24 cellular contexts compared by ENCODE assay signal in the genomic region with DNA sequence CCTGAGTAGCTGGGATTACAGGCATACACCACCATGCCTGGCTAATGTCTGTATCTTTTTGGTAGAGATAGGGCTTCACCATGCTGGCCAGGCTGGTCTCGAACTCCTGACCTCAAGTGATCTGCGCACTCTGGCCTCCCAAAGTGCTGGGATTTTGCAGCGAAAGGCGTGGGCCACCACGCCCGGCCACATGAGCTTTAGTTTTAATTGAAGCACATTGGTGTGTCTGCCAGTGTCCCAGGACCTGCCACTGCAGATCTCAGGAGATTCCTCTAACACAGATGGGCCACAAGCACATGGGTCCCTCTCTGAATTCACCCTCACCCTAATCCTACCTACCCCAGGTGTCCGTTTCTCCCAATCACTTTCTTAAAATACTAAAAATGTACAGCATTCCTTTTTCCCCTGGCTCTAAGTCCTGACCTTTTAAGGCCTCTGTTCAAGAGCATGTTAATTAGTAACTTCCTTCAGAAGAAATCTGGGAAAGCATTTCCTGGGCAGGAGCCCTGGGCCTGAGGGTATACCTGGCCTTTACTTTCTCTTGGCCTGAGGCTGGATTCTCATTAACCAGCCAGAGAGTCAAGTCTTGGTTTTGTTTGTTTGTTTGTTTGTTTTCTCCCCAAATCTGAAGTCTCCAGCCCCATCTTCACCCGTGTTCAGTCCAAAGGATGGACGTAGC.
DNase-seq lines count a peak whose midpoint lies in the region; ATAC-seq and TF ChIP-seq lines count a peak whose summit lies in the region.
"Had no signal": no experiment of that assay in that cellular context is flagged by ENCODE, and none has a peak within 500 bp of the region (broad histone marks: within the 10 kb centered on the region; RNA-seq: fewer than 3 reads in every experiment).

No MANE protein-coding gene starts in this region.

- H3K27me3 Mint-ChIP-seq in Calu3 (ENCODE audit: unreplicated experiment) (no peaks in the 10 kb centered on the region), endodermal cell (ENCODE audit: insufficient read depth) (no peaks in the 10 kb centered on the region)
- H3K27me3 Mint-ChIP-seq: activated CD4-positive, alpha-beta memory T cell treated with anti-CD3 and anti-CD28 coated beads, Interleukin-2, amount 10 ng/mL, durations not matched to agents 7 days and 5 days; activated naive CD8-positive, alpha-beta T cell treated with anti-CD3 and anti-CD28 coated beads for 36 hours; IgD-negative memory B cell; T-cell had no signal

- no peak for TF ChIP-seq POLR2A in breast epithelium (IDR thresholded peaks at IDR 0.05)

- H4K12ac ChIP-seq in trophoblast cell (ENCODE audit: low read depth, low read length) = peak overlapping the region; percentile 31

- H2BK12ac ChIP-seq in trophoblast cell (ENCODE audit: low read length) = peak overlapping the region; percentile 84

- H3K4me1 Mint-ChIP-seq in Calu3 (ENCODE audit: low read depth, unreplicated experiment) = peaks cover 12% of the 10 kb centered on the region
- H3K4me1 Mint-ChIP-seq in endodermal cell = peaks cover 30% of the 10 kb centered on the region
- H3K4me1 Mint-ChIP-seq: activated CD4-positive, alpha-beta memory T cell treated with anti-CD3 and anti-CD28 coated beads, Interleukin-2, amount 10 ng/mL, durations not matched to agents 7 days and 5 days; activated naive CD8-positive, alpha-beta T cell treated with anti-CD3 and anti-CD28 coated beads for 36 hours; IgD-negative memory B cell; naive thymus-derived CD8-positive, alpha-beta T cell; T-cell had no signal

- H3K27ac ChIP-seq in endodermal cell (ENCODE audit: low read depth, low read length) (no peak overlapping the region), trophoblast cell (ENCODE audit: low read depth, low read length) (peak overlapping the region; percentile 59), breast epithelium (no peak overlapping the region)
- H3K27ac ChIP-seq: gastroesophageal sphincter, ovary, SJSA1 had no signal

- peak overlapping the region; percentile 62 for H2BK5ac ChIP-seq in trophoblast cell (ENCODE audit: low read depth, low read length, poor library complexity)

- 94 to 95% methylated on average over 9 of the region's 9 CpGs for WGBS in endodermal cell (ENCODE audit: insufficient coverage in 1 of 2, insufficient read length in 1 of 2), 2 experiments
- no CpG with 5 or more reads among the region's 9 CpGs for WGBS in trophoblast cell (ENCODE audit: extremely low coverage, insufficient coverage, insufficient read length)

- H3K9ac ChIP-seq in endodermal cell (ENCODE audit: extremely low read depth, low read length, poor library complexity, severe bottlenecking) = no peak overlapping the region
- no peak overlapping the region for H3K9ac ChIP-seq in trophoblast cell (ENCODE audit: low read length)

- H3K4me3 Mint-ChIP-seq in Calu3 (ENCODE audit: low read depth, unreplicated experiment) (no peak overlapping the region), endodermal cell (no peak overlapping the region)
- H3K4me3 Mint-ChIP-seq: activated CD4-positive, alpha-beta memory T cell treated with anti-CD3 and anti-CD28 coated beads, Interleukin-2, amount 10 ng/mL, durations not matched to agents 7 days and 5 days; activated naive CD8-positive, alpha-beta T cell treated with anti-CD3 and anti-CD28 coated beads for 36 hours; naive thymus-derived CD8-positive, alpha-beta T cell; T-cell had no signal

- peaks cover 10% of the 10 kb centered on the region for H3K79me1 ChIP-seq in trophoblast cell (ENCODE audit: low read length)

- H3K36me3 ChIP-seq in endodermal cell (ENCODE audit: control insufficient read depth, insufficient read depth, low read length) (peaks cover 29% of the 10 kb centered on the region), trophoblast cell (ENCODE audit: control insufficient read depth in 1 of 2, insufficient read depth in 2 of 2, low read length in 2 of 2) (peaks cover 47 to 50% of the 10 kb centered on the region in 2 experiments), breast epithelium (no peaks in the 10 kb centered on the region)
- H3K36me3 ChIP-seq: ovary had no signal

- H3K4me3 ChIP-seq in endodermal cell (ENCODE audit: low read length) = no peak overlapping the region
- no peak overlapping the region for H3K4me3 ChIP-seq in trophoblast cell (ENCODE audit: low read depth, low read length)
- no peak overlapping the region for H3K4me3 ChIP-seq in breast epithelium
- H3K4me3 ChIP-seq: gastroesophageal sphincter, ovary, SJSA1 had no signal

- H3K4me2 ChIP-seq in trophoblast cell (ENCODE audit: low read length) = no peak overlapping the region

- peak overlapping the region; percentile 81 for H4K91ac ChIP-seq in trophoblast cell (ENCODE audit: low read depth, low read length)

- no TSS peak for BruUV-seq in Calu3 (replicated peaks; lab: Mats Ljungman, UMichigan)

- H2AK5ac ChIP-seq in trophoblast cell (ENCODE audit: low read length) = peak overlapping the region; percentile 56

- peaks cover 4% of the 10 kb centered on the region for H3K9me3 Mint-ChIP-seq in Calu3 (ENCODE audit: low read depth, unreplicated experiment)
- H3K9me3 Mint-ChIP-seq in endodermal cell = no peaks in the 10 kb centered on the region
- H3K9me3 Mint-ChIP-seq: activated CD4-positive, alpha-beta memory T cell treated with anti-CD3 and anti-CD28 coated beads, Interleukin-2, amount 10 ng/mL, durations not matched to agents 7 days and 5 days; activated naive CD8-positive, alpha-beta T cell treated with anti-CD3 and anti-CD28 coated beads for 36 hours; IgD-negative memory B cell; naive thymus-derived CD8-positive, alpha-beta T cell; T-cell had no signal

- H3K4me1 ChIP-seq in endodermal cell (ENCODE audit: control insufficient read depth, insufficient read depth, low read length) (peaks cover 14% of the 10 kb centered on the region), trophoblast cell (ENCODE audit: control insufficient read depth in 1 of 2, insufficient read depth in 2 of 2, low read length in 2 of 2) (peaks cover 12 to 22% of the 10 kb centered on the region in 2 experiments), breast epithelium (no peaks in the 10 kb centered on the region)
- H3K4me1 ChIP-seq: gastroesophageal sphincter, SJSA1 had no signal

- peak overlapping the region; percentile 83 for H3K18ac ChIP-seq in trophoblast cell (ENCODE audit: low read length)

- H3K36me3 Mint-ChIP-seq in Calu3 (ENCODE audit: insufficient read depth, unreplicated experiment) (peaks cover 10% of the 10 kb centered on the region), endodermal cell (ENCODE audit: low read depth) (peaks cover 47% of the 10 kb centered on the region)
- H3K36me3 Mint-ChIP-seq: activated naive CD8-positive, alpha-beta T cell treated with anti-CD3 and anti-CD28 coated beads for 36 hours had no signal

- H3K23ac ChIP-seq in trophoblast cell (ENCODE audit: low read length) = no peak overlapping the region

- H2AFZ ChIP-seq in trophoblast cell (ENCODE audit: insufficient read depth, low read length, poor library complexity) = no peak overlapping the region

- H3K79me2 ChIP-seq in trophoblast cell (ENCODE audit: control insufficient read depth, insufficient read depth, low read length, poor library complexity) = peaks cover 3% of the 10 kb centered on the region

- H3K14ac ChIP-seq in trophoblast cell (ENCODE audit: low read length) = peak overlapping the region; percentile 46

- peak overlapping the region; percentile 61 for H4K8ac ChIP-seq in trophoblast cell (ENCODE audit: low read depth, low read length)

- DNase-seq in Calu3 (no peak), endodermal cell (no peak), left lobe of liver (ENCODE audit: low spot score) (no peak), trophoblast cell (no peak), NAMALWA (ENCODE audit: low spot score) (no peak), breast epithelium (ENCODE audit: low spot score in 2 of 2) (no peak), Ammon's horn (ENCODE audit: low spot score) (no peak)
- DNase-seq: activated CD4-positive, alpha-beta memory T cell treated with anti-CD3 and anti-CD28 coated beads, Interleukin-2, amount 10 ng/mL, durations not matched to agents 7 days and 5 days; activated effector memory CD4-positive, alpha-beta T cell treated with Interleukin-2 at 50 U/mL for 16 hours; activated naive CD8-positive, alpha-beta T cell treated with anti-CD3 and anti-CD28 coated beads for 36 hours; activated T-cell treated with anti-CD3 and anti-CD28 coated beads for 4 hours; islet precursor cell; naive thymus-derived CD8-positive, alpha-beta T cell; NCI-H1105; NCI-H2029; NCI-H69; ovary; stimulated activated CD8-positive, alpha-beta memory T cell treated with anti-CD3 and anti-CD28 coated beads, Interleukin-4, amount 100 ng/mL, for 48 hours; T-cell had no signal

- intact Hi-C loops in Calu3 (cut with micrococcal nuclease; ENCODE audit: unreplicated experiment) (no loop called here), breast epithelium (cut with DNase I; ENCODE audit: low total_unique reads) (no loop called here)

- H3K27ac Mint-ChIP-seq in Calu3 (ENCODE audit: unreplicated experiment) = peak overlapping the region; percentile 33
- H3K27ac Mint-ChIP-seq in endodermal cell = peak overlapping the region; percentile 26
- H3K27ac Mint-ChIP-seq: activated CD4-positive, alpha-beta memory T cell treated with anti-CD3 and anti-CD28 coated beads, Interleukin-2, amount 10 ng/mL, durations not matched to agents 7 days and 5 days; activated naive CD8-positive, alpha-beta T cell treated with anti-CD3 and anti-CD28 coated beads for 36 hours; IgD-negative memory B cell; naive thymus-derived CD8-positive, alpha-beta T cell; T-cell had no signal

- peak; percentile 87 for ATAC-seq in left lobe of liver
- no peak for ATAC-seq in HG02623 (IDR thresholded peaks at IDR 0.05; ENCODE audit: unreplicated experiment)
- ATAC-seq: activated CD4-positive, CD25-positive, alpha-beta regulatory T cell treated with anti-CD3 and anti-CD28 coated beads, Interleukin-2, amount 50 U/mL, for 24 hours; gastroesophageal sphincter; naive thymus-derived CD8-positive, alpha-beta T cell; T-cell had no signal

- TF ChIP-seq CTCF in Calu3 (IDR thresholded peaks at IDR 0.05; ENCODE audit: unreplicated experiment) (no peak), endodermal cell (conservative IDR thresholded peaks at IDR 0.05) (no peak), breast epithelium (IDR thresholded peaks at IDR 0.05) (no peak)

- peak overlapping the region; percentile 85 for H2BK120ac ChIP-seq in trophoblast cell (ENCODE audit: insufficient read depth, low read length, poor library complexity)

- CTCF ChIA-PET in Calu3 (lab: Charles Lee) = interaction anchor here (1.0 kb wide), 1 partner anchor 37 kb away, joined by 3 read pairs; no protein-coding TSS in a partner anchor

- H3K9me3 ChIP-seq in endodermal cell (ENCODE audit: control insufficient read depth, low read length) = no peaks in the 10 kb centered on the region
- no peaks in the 10 kb centered on the region for H3K9me3 ChIP-seq in trophoblast cell (ENCODE audit: insufficient read depth, low read depth, low read length)
- no peaks in the 10 kb centered on the region for H3K9me3 ChIP-seq in breast epithelium
- H3K9me3 ChIP-seq: gastroesophageal sphincter, ovary, SJSA1 had no signal

- H3K27me3 ChIP-seq in endodermal cell (ENCODE audit: control insufficient read depth, insufficient read depth, low read length, poor library complexity, severe bottlenecking) (no peaks in the 10 kb centered on the region), trophoblast cell (ENCODE audit: insufficient read depth, low read length) (no peaks in the 10 kb centered on the region), breast epithelium (no peaks in the 10 kb centered on the region)
- H3K27me3 ChIP-seq: gastroesophageal sphincter, ovary, SJSA1 had no signal

- no peak overlapping the region for H3K4ac ChIP-seq in trophoblast cell (ENCODE audit: low read depth, low read length)
